Comparison of ENCODE assay signal across 8 cellular contexts in the genomic region with DNA sequence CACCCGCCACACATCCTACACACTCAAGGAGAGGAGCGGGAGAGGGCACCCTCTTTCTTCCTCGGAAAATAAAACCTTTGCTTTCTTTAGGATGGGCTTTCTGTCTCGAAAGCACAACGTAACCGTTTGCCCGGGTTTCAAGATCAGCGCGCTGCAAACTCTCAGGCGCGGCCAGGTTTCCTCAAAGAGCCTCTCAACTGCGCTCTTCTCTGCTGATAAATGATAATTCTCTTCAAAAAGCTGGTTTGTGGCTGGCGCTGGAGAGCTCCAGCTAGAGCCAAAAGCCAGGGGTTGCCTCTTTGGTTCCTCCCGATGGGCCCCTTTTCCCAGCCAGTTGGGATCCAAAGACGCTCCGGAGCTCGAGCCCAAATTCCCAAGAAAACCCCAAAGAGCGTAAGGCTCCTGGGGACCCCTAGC. TPM values are rescaled to one million over a fixed set of nuclear protein-coding genes. Genes with fewer than 3 reads are reported as not detected.
DNase-seq lines count a peak whose midpoint lies in the region; ATAC-seq and TF ChIP-seq lines count a peak whose summit lies in the region.

No MANE protein-coding gene starts in this region.

- DNase-seq in DND-41 (no peak), NCI-H748 (lab: John Stamatoyannopoulos, UW; ENCODE audit: unreplicated experiment) (peak; percentile 89), endodermal cell (no peak), nephron progenitor cell (no peak), middle frontal gyrus (ENCODE audit: extremely low spot score, low spot score) (no peak), SK-N-DZ (ENCODE audit: low spot score) (no peak), inferior parietal cortex (ENCODE audit: extremely low spot score) (no peak)

- H2AFZ ChIP-seq in DND-41 (ENCODE audit: low read depth, low read length) = peak overlapping the region; percentile 92

- H4K20me1 ChIP-seq in DND-41 (ENCODE audit: insufficient read depth, low read length) = peaks cover 5% of the 10 kb centered on the region; the same call in 1 of the 2 replicates

- WGBS in endodermal cell (ENCODE audit: insufficient coverage in 1 of 2, insufficient read length in 1 of 2), 2 experiments = 8 to 9% methylated on average over 9 to 18 of the region's 18 CpGs

- TF ChIP-seq CTCF in DND-41 (IDR thresholded peaks at IDR 0.05; ENCODE audit: borderline replicate concordance, extremely low read depth, low read length, poor library complexity, severe bottlenecking) = no peak
- TF ChIP-seq CTCF in endodermal cell (conservative IDR thresholded peaks at IDR 0.05) = no peak
- no peak for TF ChIP-seq CTCF in nephron progenitor cell (IDR thresholded peaks at IDR 0.05)

- H3K4me3 Mint-ChIP-seq in endodermal cell (peak overlapping the region; percentile 61), nephron progenitor cell (peak overlapping the region; percentile 90)

- no peaks in the 10 kb centered on the region for H3K9me3 ChIP-seq in DND-41 (ENCODE audit: insufficient read depth, low read length, severe bottlenecking)
- H3K9me3 ChIP-seq in endodermal cell (ENCODE audit: control insufficient read depth, low read length) = no peaks in the 10 kb centered on the region

- ATAC-seq in DND-41 (ENCODE audit: insufficient read depth, low read depth) = peak; percentile 56
- ATAC-seq in GM21825 (IDR thresholded peaks at IDR 0.05; ENCODE audit: unreplicated experiment) = peak; percentile 12

- peak overlapping the region; percentile 95 for H3K4me2 ChIP-seq in DND-41 (ENCODE audit: insufficient read depth, low read length)

- H3K4me1 Mint-ChIP-seq in endodermal cell (peaks cover 40% of the 10 kb centered on the region), nephron progenitor cell (peaks cover 29% of the 10 kb centered on the region)

- peak overlapping the region; percentile 84 for H3K27ac ChIP-seq in DND-41 (ENCODE audit: low read length)
- H3K27ac ChIP-seq in endodermal cell (ENCODE audit: low read depth, low read length) = no peak overlapping the region

- H3K27ac Mint-ChIP-seq in endodermal cell = no peak overlapping the region
- no peak overlapping the region for H3K27ac Mint-ChIP-seq in nephron progenitor cell

- H3K4me1 ChIP-seq in DND-41 (ENCODE audit: insufficient read depth, low read length) = peaks cover 46% of the 10 kb centered on the region
- H3K4me1 ChIP-seq in endodermal cell (ENCODE audit: control insufficient read depth, insufficient read depth, low read length) = peaks cover 7% of the 10 kb centered on the region

- peak overlapping the region; percentile 89 for H3K9ac ChIP-seq in DND-41 (ENCODE audit: low read depth, low read length)
- no peak overlapping the region for H3K9ac ChIP-seq in endodermal cell (ENCODE audit: extremely low read depth, low read length, poor library complexity, severe bottlenecking)

- no peaks in the 10 kb centered on the region for H3K36me3 Mint-ChIP-seq in endodermal cell (ENCODE audit: low read depth)
- no peaks in the 10 kb centered on the region for H3K36me3 Mint-ChIP-seq in nephron progenitor cell (ENCODE audit: low read depth)

- H3K4me3 ChIP-seq in DND-41 (ENCODE audit: low read depth in 1 of 2, low read length in 2 of 2) = peak overlapping the region; percentile 64 to 80
- H3K4me3 ChIP-seq in endodermal cell (ENCODE audit: low read length) = peak overlapping the region; percentile 80

- H3K27me3 Mint-ChIP-seq in endodermal cell (ENCODE audit: insufficient read depth) (peaks cover 42% of the 10 kb centered on the region), nephron progenitor cell (ENCODE audit: low read depth, poor library complexity) (peaks cover 32% of the 10 kb centered on the region)

- H3K36me3 ChIP-seq in DND-41 (ENCODE audit: insufficient read depth, low read length) (no peaks in the 10 kb centered on the region; the same call in 1 of the 2 replicates), endodermal cell (ENCODE audit: control insufficient read depth, insufficient read depth, low read length) (no peaks in the 10 kb centered on the region)

- no peaks in the 10 kb centered on the region for H3K27me3 ChIP-seq in DND-41 (ENCODE audit: insufficient read depth, low read length, poor library complexity)
- peaks cover 28% of the 10 kb centered on the region for H3K27me3 ChIP-seq in endodermal cell (ENCODE audit: control insufficient read depth, insufficient read depth, low read length, poor library complexity, severe bottlenecking)

- H3K79me2 ChIP-seq in DND-41 (ENCODE audit: insufficient read depth, low read length) = peaks cover 43% of the 10 kb centered on the region

- H3K9me3 Mint-ChIP-seq in endodermal cell = no peaks in the 10 kb centered on the region
- no peaks in the 10 kb centered on the region for H3K9me3 Mint-ChIP-seq in nephron progenitor cell

RNA-seq across cellular contexts. Expression of gene PLCB1, which starts 0.5 kb away (rescaled TPM):
- total RNA-seq in endodermal cell = 10 to 100 TPM; 15.3 to 16.5 TPM
- 13.1 TPM for polyA plus RNA-seq in endodermal cell (2013, experiment 1 of 2)
- polyA plus RNA-seq in endodermal cell (2013, experiment 2 of 2) = 12.5 TPM
- 23.8 and 25.3 TPM in 2 replicates for polyA plus RNA-seq in SK-N-DZ (2014; cell fraction: cytosol; rRNA removed)
- 17.6 and 24.9 TPM in 2 replicates for polyA plus RNA-seq in SK-N-DZ (2014; cell fraction: nucleus; rRNA removed)
